In the genomic region with DNA sequence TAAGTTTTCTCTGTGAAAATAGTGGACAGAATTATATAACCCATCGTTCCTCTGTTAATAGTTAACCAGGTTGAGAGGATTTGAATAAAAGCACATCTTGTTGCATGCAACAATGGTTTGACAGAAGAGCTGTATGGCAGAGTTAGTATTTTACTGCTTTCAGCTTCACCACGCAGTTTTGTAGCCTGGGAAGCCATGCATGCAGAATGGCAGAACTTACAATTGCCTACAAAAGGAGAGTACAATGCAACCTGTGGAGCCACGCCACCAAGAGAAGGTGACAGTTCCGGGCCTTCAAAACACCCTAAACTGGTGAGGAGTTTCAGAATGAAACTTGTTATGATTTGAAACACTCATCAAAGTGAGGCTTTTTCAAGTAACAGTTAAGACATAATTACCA, we compare ENCODE assay signal across 10 cellular contexts.
DNase-seq lines count a peak whose midpoint lies in the region; ATAC-seq and TF ChIP-seq lines count a peak whose summit lies in the region.
"Had no signal": no experiment of that assay in that cellular context is flagged by ENCODE, and none has a peak within 500 bp of the region (broad histone marks: within the 10 kb centered on the region; RNA-seq: fewer than 3 reads in every experiment).

No MANE protein-coding gene starts in this region.

- no peaks in the 10 kb centered on the region for H3K9me3 Mint-ChIP-seq in activated naive CD4-positive, alpha-beta T cell treated with anti-CD3 and anti-CD28 coated beads, Interleukin-2, amount 50 U/mL, for 72 hours
- no peaks in the 10 kb centered on the region for H3K9me3 Mint-ChIP-seq in type B pancreatic cell
- H3K9me3 Mint-ChIP-seq in chondrocyte (ENCODE audit: low read depth), result no peaks in the 10 kb centered on the region
- H3K9me3 Mint-ChIP-seq: H9 had no signal

- no peak overlapping the region for H3K27ac ChIP-seq in transverse colon
- H3K27ac ChIP-seq: skin epidermis had no signal

- no peaks in the 10 kb centered on the region for H3K36me3 ChIP-seq in transverse colon

- intact Hi-C loops in transverse colon (cut with DNase I; ENCODE audit: low total_unique reads), result loop anchor here (5.0 kb wide), 1 partner anchor 1215 kb away; no protein-coding TSS in a partner anchor

- no peaks in the 10 kb centered on the region for H3K36me3 Mint-ChIP-seq in activated naive CD4-positive, alpha-beta T cell treated with anti-CD3 and anti-CD28 coated beads, Interleukin-2, amount 50 U/mL, for 72 hours
- H3K36me3 Mint-ChIP-seq in type B pancreatic cell (no peaks in the 10 kb centered on the region), chondrocyte (ENCODE audit: low read depth) (no peaks in the 10 kb centered on the region)

- in situ Hi-C loops in transverse colon (cut with MboI; ENCODE audit: low pct_ligation_motif_present in 1 of 4, low pct_unique_long_range_greater_than_20kb in 1 of 4, low sequenced_read_pairs in 3 of 4), result loop anchor here (5.0 to 25.0 kb wide), 7 partner anchors 305 to 1217 kb away; no protein-coding TSS in a partner anchor

- H3K27me3 Mint-ChIP-seq in type B pancreatic cell (peaks cover 65% of the 10 kb centered on the region), chondrocyte (ENCODE audit: low read depth) (no peaks in the 10 kb centered on the region)

- no peaks in the 10 kb centered on the region for H3K9me3 ChIP-seq in transverse colon

- TF ChIP-seq EP300 in transverse colon (IDR thresholded peaks at IDR 0.05; ENCODE audit: low read depth), result no peak

- no peaks in the 10 kb centered on the region for H3K27me3 ChIP-seq in transverse colon

- peak overlapping the region; percentile 17 for H3K4me3 Mint-ChIP-seq in type B pancreatic cell
- H3K4me3 Mint-ChIP-seq in chondrocyte (ENCODE audit: unreplicated experiment), result no peak overlapping the region
- H3K4me3 Mint-ChIP-seq: H9 had no signal

- peak overlapping the region in 1 of 2 donors; percentile 55 for H3K27ac Mint-ChIP-seq in activated naive CD4-positive, alpha-beta T cell treated with anti-CD3 and anti-CD28 coated beads, Interleukin-2, amount 50 U/mL, for 72 hours
- H3K27ac Mint-ChIP-seq in type B pancreatic cell (no peak overlapping the region), chondrocyte (ENCODE audit: unreplicated experiment) (no peak overlapping the region)
- H3K27ac Mint-ChIP-seq: H9 had no signal

- no peak overlapping the region for H3K4me3 ChIP-seq in transverse colon

- TF ChIP-seq POLR2A in transverse colon (IDR thresholded peaks at IDR 0.05), result no peak

- peak; percentile 34 to 79 for ATAC-seq in activated naive CD4-positive, alpha-beta T cell treated with anti-CD3 and anti-CD28 coated beads, Interleukin-2, amount 50 U/mL, for 72 hours
- peak; percentile 40 for ATAC-seq in HG02571 (IDR thresholded peaks at IDR 0.05; ENCODE audit: unreplicated experiment)
- ATAC-seq in HG03457 (IDR thresholded peaks at IDR 0.05; ENCODE audit: unreplicated experiment), result peak; percentile 46

- no peak for DNase-seq in activated naive CD4-positive, alpha-beta T cell treated with anti-CD3 and anti-CD28 coated beads, Interleukin-2, amount 50 U/mL, for 72 hours (ENCODE audit: low spot score in 2 of 2)
- no peak for DNase-seq in activated naive CD4-positive, alpha-beta T cell (lab: John Stamatoyannopoulos, UW)
- DNase-seq in type B pancreatic cell (ENCODE audit: extremely low spot score, unreplicated experiment) (no peak), transverse colon (no peak), HPDE6-E6E7 (ENCODE audit: extremely low spot score) (no peak), chondrocyte (ENCODE audit: low spot score) (no peak)

- TF ChIP-seq CTCF in type B pancreatic cell (conservative IDR thresholded peaks at IDR 0.05) (no peak), transverse colon (IDR thresholded peaks at IDR 0.05) (no peak), chondrocyte (IDR thresholded peaks at IDR 0.05) (no peak)

- WGBS in transverse colon (ENCODE audit: low coverage in 1 of 2), 2 donors, result 73% methylated on average over 4 of the region's 4 CpGs; no CpG with 5 or more reads in 1 of the 2 donors

- peaks cover 43% of the 10 kb centered on the region for H3K4me1 Mint-ChIP-seq in type B pancreatic cell (ENCODE audit: unreplicated experiment)
- H3K4me1 Mint-ChIP-seq in chondrocyte (ENCODE audit: low read depth), result peaks cover 12% of the 10 kb centered on the region

- peaks cover 0 to 13% (median 2%) of the 10 kb centered on the region in 4 donors for H3K4me1 ChIP-seq in transverse colon
